In the genomic region with DNA sequence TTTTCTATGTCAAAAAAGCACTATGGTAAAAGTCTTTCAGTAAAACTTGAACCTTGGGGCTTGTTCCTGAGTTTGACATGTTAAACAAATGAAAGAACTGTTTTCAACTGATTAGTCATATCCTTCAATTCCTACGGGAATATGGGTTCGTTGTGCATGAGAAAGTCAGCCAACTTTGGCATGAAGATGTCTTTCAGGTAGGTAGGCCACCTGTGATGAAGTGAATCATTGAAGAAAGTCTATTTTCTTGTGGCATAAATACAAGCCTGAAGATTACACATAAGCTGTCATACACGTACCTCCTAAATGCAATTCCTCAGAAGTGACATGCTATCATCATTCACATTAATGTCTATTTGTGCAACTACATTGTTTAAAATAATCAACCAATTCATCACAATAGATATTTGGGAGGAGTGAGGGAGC, we compare ENCODE assay signal across 15 cellular contexts.
DNase-seq lines count a peak whose midpoint lies in the region; ATAC-seq and TF ChIP-seq lines count a peak whose summit lies in the region.
"Had no signal": no experiment of that assay in that cellular context is flagged by ENCODE, and none has a peak within 500 bp of the region (broad histone marks: within the 10 kb centered on the region; RNA-seq: fewer than 3 reads in every experiment).

No MANE protein-coding gene starts in this region.

- no peaks in the 10 kb centered on the region for H3K79me2 ChIP-seq in Karpas-422 (ENCODE audit: low read length)

- H3K4me3 Mint-ChIP-seq in chondrocyte (ENCODE audit: unreplicated experiment), result peak overlapping the region; percentile 27
- H3K4me3 Mint-ChIP-seq: activated T-cell treated with anti-CD3 and anti-CD28 coated beads, Interleukin-2, amount 50 U/mL, for 24 hours; memory B cell had no signal

- TF ChIP-seq CTCF in AG10803 (conservative IDR thresholded peaks at IDR 0.05; ENCODE audit: low read length) (no peak), chondrocyte (IDR thresholded peaks at IDR 0.05) (no peak), lower lobe of right lung (IDR thresholded peaks at IDR 0.05) (no peak)

- intact Hi-C loops in lower lobe of right lung (cut with DNase I), result no loop called here

- H3K36me3 ChIP-seq in Karpas-422 (ENCODE audit: insufficient read depth, low read length), result no peaks in the 10 kb centered on the region
- H3K36me3 ChIP-seq in lower lobe of right lung, result no peaks in the 10 kb centered on the region
- H3K36me3 ChIP-seq in MG63, result no peaks in the 10 kb centered on the region
- H3K36me3 ChIP-seq: ascending aorta, pancreas had no signal

- no peaks in the 10 kb centered on the region for H3K36me3 Mint-ChIP-seq in chondrocyte (ENCODE audit: low read depth)
- H3K36me3 Mint-ChIP-seq: memory B cell had no signal

- H3K9ac ChIP-seq in Karpas-422 (ENCODE audit: low read length), result no peak overlapping the region

- DNase-seq in AG10803 (ENCODE audit: low read depth) (peak; percentile 36), Karpas-422 (peak; percentile 55), chondrocyte (ENCODE audit: low spot score) (no peak), lower lobe of right lung (no peak), MG63 (no peak), kidney glomerular epithelial cell (lab: John Stamatoyannopoulos, UW) (no peak), dermis blood vessel endothelial cell (no peak)
- DNase-seq: activated CD4-positive, alpha-beta T cell treated with anti-CD3 and anti-CD28 coated beads for 48 hours; activated T-cell treated with anti-CD3 and anti-CD28 coated beads, Interleukin-2, amount 50 U/mL, for 24 hours; DMS153; NCI-H2081 treated with DMSO at 0.1 percent for 48 hours; pancreas had no signal

- peaks cover 43% of the 10 kb centered on the region for H3K4me1 Mint-ChIP-seq in chondrocyte (ENCODE audit: low read depth)
- H3K4me1 Mint-ChIP-seq: memory B cell had no signal

- H3K4me2 ChIP-seq in Karpas-422 (ENCODE audit: low read depth, low read length, poor library complexity, severe bottlenecking), result peak overlapping the region; percentile 10

- H3K9me2 ChIP-seq in Karpas-422 (replicated peaks; ENCODE audit: insufficient read depth, low read length), result no peaks in the 10 kb centered on the region

- H3K27me3 ChIP-seq in Karpas-422 (ENCODE audit: low read length) (no peaks in the 10 kb centered on the region), lower lobe of right lung (ENCODE audit: low read depth) (no peaks in the 10 kb centered on the region), MG63 (no peaks in the 10 kb centered on the region)
- H3K27me3 ChIP-seq: ascending aorta, pancreas had no signal

- H3K4me1 ChIP-seq in Karpas-422 (ENCODE audit: low read length), result peaks cover 49% of the 10 kb centered on the region
- peaks cover 9% of the 10 kb centered on the region for H3K4me1 ChIP-seq in lower lobe of right lung
- H3K4me1 ChIP-seq: ascending aorta, pancreas had no signal

- H4K20me1 ChIP-seq in Karpas-422 (ENCODE audit: insufficient read depth, low read depth, low read length), result no peaks in the 10 kb centered on the region

- H3K4me3 ChIP-seq in AG10803 (ENCODE audit: low read length) (no peak overlapping the region), Karpas-422 (ENCODE audit: low read length) (no peak overlapping the region), lower lobe of right lung (no peak overlapping the region), MG63 (no peak overlapping the region)
- H3K4me3 ChIP-seq: ascending aorta, pancreas had no signal

- peak overlapping the region; percentile 73 for H3K27ac Mint-ChIP-seq in chondrocyte (ENCODE audit: unreplicated experiment)
- H3K27ac Mint-ChIP-seq: activated T-cell treated with anti-CD3 and anti-CD28 coated beads, Interleukin-2, amount 50 U/mL, for 24 hours; memory B cell had no signal

- no peak for ATAC-seq in lower lobe of right lung
- no peak for ATAC-seq in SK-N-SH treated with all-trans-retinoic acid at 6 μM for 48 hours
- ATAC-seq: pancreas had no signal

- H3K9me3 ChIP-seq in Karpas-422 (ENCODE audit: low read length) (no peaks in the 10 kb centered on the region), lower lobe of right lung (no peaks in the 10 kb centered on the region), MG63 (no peaks in the 10 kb centered on the region)
- H3K9me3 ChIP-seq: ascending aorta, pancreas had no signal

- no peaks in the 10 kb centered on the region for H3K9me3 Mint-ChIP-seq in chondrocyte (ENCODE audit: low read depth)
- H3K9me3 Mint-ChIP-seq: activated T-cell treated with anti-CD3 and anti-CD28 coated beads, Interleukin-2, amount 50 U/mL, for 24 hours; memory B cell had no signal

- H3K27me3 Mint-ChIP-seq in chondrocyte (ENCODE audit: low read depth), result no peaks in the 10 kb centered on the region

- no peak overlapping the region for H2AFZ ChIP-seq in Karpas-422 (ENCODE audit: low read length)

- H3K27ac ChIP-seq in Karpas-422 (ENCODE audit: low read length) (no peak overlapping the region), lower lobe of right lung (peak overlapping the region; percentile 42)
- H3K27ac ChIP-seq: ascending aorta, pancreas had no signal

TF ChIP-seq in SK-N-SH treated with all-trans-retinoic acid at 6 μM for 48 hours, 23 proteins besides CTCF, POLR2A, EP300 and RAD21:
- no peak for TF ChIP-seq GLIS3 (CRISPR knock-in tag; IDR thresholded peaks at IDR 0.05)
- TF ChIP-seq ZNF8 (CRISPR knock-in tag; IDR thresholded peaks at IDR 0.05), result no peak
- no peak for TF ChIP-seq OSR1 (CRISPR knock-in tag; IDR thresholded peaks at IDR 0.05)
- no peak for TF ChIP-seq ZC3H10 (CRISPR knock-in tag; IDR thresholded peaks at IDR 0.05)
- no peak for TF ChIP-seq BACH2 (CRISPR knock-in tag; IDR thresholded peaks at IDR 0.05; ENCODE audit: borderline replicate concordance)

Comparison
In these comparisons a context has a peak if more than half of its experiments do, and no peak if none do; other contexts are left out.
1. DNase-seq: peak in AG10803 (single experiment) and Karpas-422 (single experiment); none in chondrocyte (single experiment), lower lobe of right lung (single experiment), MG63 (single experiment), kidney glomerular epithelial cell (single experiment) and dermis blood vessel endothelial cell (single experiment).